In genomic region chr20:57718490-57719009, GRCh38 we compare ENCODE assay signal across 8 cellular contexts. TPM values are rescaled to one million over a fixed set of nuclear protein-coding genes. Genes with fewer than 3 reads are reported as not detected.
DNase-seq lines count a peak whose midpoint lies in the region; ATAC-seq and TF ChIP-seq lines count a peak whose summit lies in the region.

No MANE protein-coding gene starts in this region.

- H3F3A ChIP-seq in GM23338 (replicated peaks; ENCODE audit: low read depth) (no peaks in the 10 kb centered on the region), neural cell (ENCODE audit: insufficient read depth, low read length, poor library complexity, severe bottlenecking) (no peaks in the 10 kb centered on the region)

- H3K9me2 ChIP-seq in GM23338 (ENCODE audit: insufficient read depth) (no peaks in the 10 kb centered on the region), Karpas-422 (replicated peaks; ENCODE audit: insufficient read depth, low read length) (no peaks in the 10 kb centered on the region), neural cell (ENCODE audit: insufficient read depth, low read length) (no peaks in the 10 kb centered on the region)

- TF ChIP-seq CTCF in GM23338 (conservative IDR thresholded peaks at IDR 0.05; ENCODE audit: low read depth in 2 of 2) (no peak), foreskin keratinocyte (conservative IDR thresholded peaks at IDR 0.05) (no peak), neural cell (IDR thresholded peaks at IDR 0.05; ENCODE audit: poor library complexity, severe bottlenecking) (no peak)

- DNase-seq in DMS79 treated with DMSO at 0.1 percent for 48 hours (lab: John Stamatoyannopoulos, UW) (peak; percentile 93), GM23338 (ENCODE audit: low spot score) (peak; percentile 98), Karpas-422 (peak; percentile 97), SIG-M5 treated with dmso at 0.1 percent for 504 hours (lab: John Stamatoyannopoulos, UW; ENCODE audit: unreplicated experiment) (peak; percentile 99), foreskin keratinocyte (peak; percentile 86 to 93)
- peak; percentile 85 for DNase-seq in activated gamma-delta T cell treated with anti-CD3 and anti-CD28 coated beads, Interleukin-2, amount 50 U/mL, for 16 hours (ENCODE audit: low read depth)
- DNase-seq in stimulated activated naive CD8-positive, alpha-beta T cell treated with anti-CD3 and anti-CD28 coated beads, Interleukin-15, Interleukin-2, amounts not matched to agents 100 U/mL and 50 U/mL, for 24 hours, result peak; percentile 92

- no peaks in the 10 kb centered on the region for H3K9me3 Mint-ChIP-seq in GM23338

- H3K9ac ChIP-seq in Karpas-422 (ENCODE audit: low read length), result peak overlapping the region; percentile 22; the same call in 1 of the 2 replicates
- H3K9ac ChIP-seq in neural cell (ENCODE audit: low read length), result no peak overlapping the region

- H3K36me3 ChIP-seq in GM23338 (ENCODE audit: insufficient read depth) (no peaks in the 10 kb centered on the region), Karpas-422 (ENCODE audit: insufficient read depth, low read length) (no peaks in the 10 kb centered on the region), neural cell (ENCODE audit: insufficient read depth, low read length) (no peaks in the 10 kb centered on the region)

- peak overlapping the region; percentile 49 for H3K4me3 ChIP-seq in GM23338
- H3K4me3 ChIP-seq in Karpas-422 (ENCODE audit: low read length), result peak overlapping the region; percentile 27; the same call in 1 of the 2 replicates
- H3K4me3 ChIP-seq in neural cell (ENCODE audit: low read length), result peak overlapping the region; percentile 63

- H3K27me3 ChIP-seq in GM23338 (ENCODE audit: insufficient read depth), result peaks cover 4% of the 10 kb centered on the region; the same call in 1 of the 2 replicates
- H3K27me3 ChIP-seq in Karpas-422 (ENCODE audit: low read length), result no peaks in the 10 kb centered on the region
- peaks cover 9% of the 10 kb centered on the region for H3K27me3 ChIP-seq in foreskin keratinocyte
- no peaks in the 10 kb centered on the region for H3K27me3 ChIP-seq in neural cell (ENCODE audit: insufficient read depth, low read depth, low read length)

- H2AFZ ChIP-seq in GM23338 (peak overlapping the region; percentile 60), Karpas-422 (ENCODE audit: low read length) (0 out of 2 replicates have a peak overlapping the region, but pooled peaks have one; percentile 18), neural cell (ENCODE audit: low read depth, low read length) (no peak overlapping the region)

- H4K20me1 ChIP-seq in GM23338 (replicated peaks; ENCODE audit: insufficient read depth) (no peaks in the 10 kb centered on the region), Karpas-422 (ENCODE audit: insufficient read depth, low read depth, low read length) (no peaks in the 10 kb centered on the region), neural cell (ENCODE audit: insufficient read depth) (no peaks in the 10 kb centered on the region)

- no peaks in the 10 kb centered on the region for H3K9me3 ChIP-seq in Karpas-422 (ENCODE audit: low read length)
- H3K9me3 ChIP-seq in neural cell (ENCODE audit: low read length), result no peaks in the 10 kb centered on the region

- H3K4me1 Mint-ChIP-seq in GM23338, result peaks cover 20% of the 10 kb centered on the region

- H3K27ac ChIP-seq in GM23338 (ENCODE audit: low read depth), result no peak overlapping the region
- H3K27ac ChIP-seq in Karpas-422 (ENCODE audit: low read length), result no peak overlapping the region
- no peak overlapping the region for H3K27ac ChIP-seq in foreskin keratinocyte
- no peak overlapping the region for H3K27ac ChIP-seq in neural cell (ENCODE audit: low read length)

- no peaks in the 10 kb centered on the region for H3K36me3 Mint-ChIP-seq in GM23338 (ENCODE audit: low read depth)

- H3K27me3 Mint-ChIP-seq in GM23338 (ENCODE audit: insufficient read depth, low read depth, poor library complexity), result peaks cover 8% of the 10 kb centered on the region

- H3K79me2 ChIP-seq in GM23338 (replicated peaks; ENCODE audit: insufficient read depth), result no peaks in the 10 kb centered on the region
- H3K79me2 ChIP-seq in Karpas-422 (ENCODE audit: low read length), result no peaks in the 10 kb centered on the region
- H3K79me2 ChIP-seq in neural cell (replicated peaks; ENCODE audit: insufficient read depth, low read length), result no peaks in the 10 kb centered on the region

- no peak for TF ChIP-seq RAD21 in neural cell (conservative IDR thresholded peaks at IDR 0.05)

- H3K4me2 ChIP-seq in GM23338 (peak overlapping the region; percentile 74), Karpas-422 (ENCODE audit: low read depth, low read length, poor library complexity, severe bottlenecking) (peak overlapping the region; percentile 41), neural cell (ENCODE audit: low read length) (peak overlapping the region; percentile 20)

- ATAC-seq in GM23338, result peak; percentile 97
- ATAC-seq in foreskin keratinocyte, result peak; percentile 90
- ATAC-seq in stimulated activated naive CD8-positive, alpha-beta T cell treated with anti-CD3 and anti-CD28 coated beads, Interleukin-15, Interleukin-2, amounts not matched to agents 100 U/mL and 50 U/mL, for 24 hours, result peak; percentile 96

- H3K4me3 Mint-ChIP-seq in GM23338, result peak overlapping the region; percentile 80

- H3K27ac Mint-ChIP-seq in GM23338, result peak overlapping the region; percentile 56; the same call in 1 of the 2 replicates

- H3K4me1 ChIP-seq in GM23338 (ENCODE audit: insufficient read depth) (peaks cover 4% of the 10 kb centered on the region; the same call in 1 of the 2 replicates), Karpas-422 (ENCODE audit: low read length) (peaks cover 14% of the 10 kb centered on the region), foreskin keratinocyte (peaks cover 27% of the 10 kb centered on the region)

- TF ChIP-seq EP300 in neural cell (conservative IDR thresholded peaks at IDR 0.05; ENCODE audit: poor library complexity, severe bottlenecking), result no peak

TF ChIP-seq in GM23338, 12 proteins besides CTCF, POLR2A, EP300 and RAD21:
- no peak for TF ChIP-seq REST (IDR thresholded peaks at IDR 0.05; ENCODE audit: unreplicated experiment)
- TF ChIP-seq CREB1 (CRISPR knock-in tag; IDR thresholded peaks at IDR 0.05; ENCODE audit: low read depth), result peak; percentile 94

TF ChIP-seq in neural cell, 6 proteins besides CTCF, POLR2A, EP300 and RAD21:
- peak; percentile 95 for TF ChIP-seq MXI1 (conservative IDR thresholded peaks at IDR 0.05; ENCODE audit: poor library complexity, severe bottlenecking)
- TF ChIP-seq POLR2AphosphoS5 (IDR thresholded peaks at IDR 0.05), result no peak

RNA-seq across cellular contexts. Expression of gene PMEPA1, which starts 8.7 kb away (rescaled TPM):
- total RNA-seq in GM23338 (2014; rRNA removed; shearing (Covaris generic)), result 7.3 and 8.9 TPM in 2 replicates
- 13.5 and 15.4 TPM in 2 replicates for polyA plus RNA-seq in GM23338 (2016; fragmentation: Nextera tagmentation; extraction: Ambion mirVana)
- total RNA-seq in Karpas-422 (2014; rRNA removed; shearing (Covaris generic); ENCODE audit: low replicate concordance), result 1.6 and 1.9 TPM in 2 replicates
- 50.3 and 171 TPM in 2 replicates for total RNA-seq in foreskin keratinocyte
- 38.6 and 108 TPM in 2 replicates for polyA plus RNA-seq in foreskin keratinocyte
- polyA plus RNA-seq in neural cell, result 3.3 and 5.0 TPM in 2 replicates
- polyA minus RNA-seq in neural cell, result 8.8 and 9.7 TPM in 2 replicates

Comparison
In these comparisons a context has a peak if more than half of its experiments do, and no peak if none do; other contexts are left out.
1. H3K4me2 ChIP-seq: peak in every context shown above with its lines; median percentile 74 in GM23338; 41 in Karpas-422; 20 in neural cell.